ENCODE assay signal across 9 cellular contexts in the genomic region with DNA sequence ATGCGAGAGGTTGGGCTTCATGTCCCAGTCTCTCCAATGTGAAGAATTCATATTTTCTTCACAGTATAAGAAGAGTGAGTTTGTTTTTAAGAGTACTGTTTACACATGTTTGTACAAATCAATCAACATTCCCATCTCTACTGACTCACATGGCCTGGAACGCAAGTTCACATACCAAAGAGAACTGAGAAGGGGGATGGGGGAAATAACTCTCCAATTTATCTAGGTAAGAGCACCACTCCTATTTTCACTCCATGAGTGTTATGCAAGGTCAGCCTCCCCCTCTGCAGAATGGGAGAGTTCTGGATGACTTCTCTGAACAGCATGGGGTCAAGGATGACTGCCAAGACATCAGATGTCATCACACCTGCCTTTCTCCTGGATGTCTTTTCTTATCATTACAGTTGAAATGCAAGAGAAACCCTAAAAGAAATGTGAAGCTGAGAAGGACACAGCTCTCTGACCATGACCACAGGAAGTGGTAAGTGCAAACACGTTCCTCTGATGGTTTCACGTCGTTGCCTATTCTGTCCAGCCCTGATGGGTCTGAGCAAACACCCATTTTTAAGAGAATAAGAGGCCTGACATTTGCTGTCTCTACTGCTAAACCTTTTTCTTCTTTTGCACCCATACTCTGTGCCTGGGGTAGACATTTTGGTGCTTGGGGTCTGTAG.
DNase-seq lines count a peak whose midpoint lies in the region; ATAC-seq and TF ChIP-seq lines count a peak whose summit lies in the region.
"Had no signal": no experiment of that assay in that cellular context is flagged by ENCODE, and none has a peak within 500 bp of the region (broad histone marks: within the 10 kb centered on the region; RNA-seq: fewer than 3 reads in every experiment).

No MANE protein-coding gene starts in this region.

- H3K27me3 ChIP-seq in foreskin keratinocyte: no peaks in the 10 kb centered on the region
- no peaks in the 10 kb centered on the region for H3K27me3 ChIP-seq in WERI-Rb-1 (ENCODE audit: insufficient read depth, low read depth, severe bottlenecking)

- TF ChIP-seq CTCF in foreskin keratinocyte (conservative IDR thresholded peaks at IDR 0.05) (no peak), WERI-Rb-1 (IDR thresholded peaks at IDR 0.05; ENCODE audit: low read depth, low read length) (no peak)

- H3K27ac Mint-ChIP-seq in activated T-helper 2 cell treated with anti-CD3 and anti-CD28 coated beads, Interferon-gamma antibody, Interleukin-2, Interleukin-4, amounts not matched to agents 10 μg/mL and 5 μg/mL and 100 μg/mL, durations not matched to agents 14 hours and 24 hours and 36 hours: no peak overlapping the region
- no peak overlapping the region for H3K27ac Mint-ChIP-seq in activated naive CD4-positive, alpha-beta T cell treated with anti-CD3 and anti-CD28 coated beads, Interleukin-2, amount 50 U/mL, for 72 hours
- H3K27ac Mint-ChIP-seq: activated T-cell treated with anti-CD3 and anti-CD28 coated beads, Interleukin-2, amount 50 U/mL, for 72 hours had no signal

- intact Hi-C loops in activated T-helper 2 cell treated with anti-CD3 and anti-CD28 coated beads, Interferon-gamma antibody, Interleukin-2, Interleukin-4, amounts not matched to agents 10 μg/mL and 5 μg/mL and 100 μg/mL, durations not matched to agents 14 hours and 24 hours and 36 hours (cut with micrococcal nuclease): no loop called here

- peaks cover 20% of the 10 kb centered on the region for H3K4me1 Mint-ChIP-seq in activated T-helper 2 cell treated with anti-CD3 and anti-CD28 coated beads, Interferon-gamma antibody, Interleukin-2, Interleukin-4, amounts not matched to agents 10 μg/mL and 5 μg/mL and 100 μg/mL, durations not matched to agents 14 hours and 24 hours and 36 hours (ENCODE audit: low read depth)

- no peaks in the 10 kb centered on the region for H3K36me3 ChIP-seq in WERI-Rb-1

- H3K4me1 ChIP-seq in foreskin keratinocyte: peaks cover 24% of the 10 kb centered on the region

- H3K27me3 Mint-ChIP-seq in activated T-helper 2 cell treated with anti-CD3 and anti-CD28 coated beads, Interferon-gamma antibody, Interleukin-2, Interleukin-4, amounts not matched to agents 10 μg/mL and 5 μg/mL and 100 μg/mL, durations not matched to agents 14 hours and 24 hours and 36 hours (ENCODE audit: low read depth): peaks cover 22% of the 10 kb centered on the region

- H3K4me3 ChIP-seq in WERI-Rb-1 (ENCODE audit: low read depth, low read length): no peak overlapping the region

- H3K9me3 ChIP-seq in WERI-Rb-1 (ENCODE audit: severe bottlenecking): no peaks in the 10 kb centered on the region

- H3K36me3 Mint-ChIP-seq in activated T-helper 2 cell treated with anti-CD3 and anti-CD28 coated beads, Interferon-gamma antibody, Interleukin-2, Interleukin-4, amounts not matched to agents 10 μg/mL and 5 μg/mL and 100 μg/mL, durations not matched to agents 14 hours and 24 hours and 36 hours (ENCODE audit: low read depth): no peaks in the 10 kb centered on the region
- H3K36me3 Mint-ChIP-seq in activated naive CD4-positive, alpha-beta T cell treated with anti-CD3 and anti-CD28 coated beads, Interleukin-2, amount 50 U/mL, for 72 hours: no peaks in the 10 kb centered on the region

- H3K4me3 Mint-ChIP-seq in activated T-helper 2 cell treated with anti-CD3 and anti-CD28 coated beads, Interferon-gamma antibody, Interleukin-2, Interleukin-4, amounts not matched to agents 10 μg/mL and 5 μg/mL and 100 μg/mL, durations not matched to agents 14 hours and 24 hours and 36 hours (ENCODE audit: low read depth): no peak overlapping the region
- H3K4me3 Mint-ChIP-seq: activated T-cell treated with anti-CD3 and anti-CD28 coated beads, Interleukin-2, amount 50 U/mL, for 72 hours had no signal

- DNase-seq in G401 (ENCODE audit: low spot score): peak; percentile 1
- peak; percentile 92 to 96 for DNase-seq in foreskin keratinocyte
- no peak for DNase-seq in NAMALWA (ENCODE audit: low spot score)
- no peak for DNase-seq in activated T-helper 2 cell treated with anti-CD3 and anti-CD28 coated beads, Interferon-gamma antibody, Interleukin-2, Interleukin-4, amounts not matched to agents 10 μg/mL and 5 μg/mL and 100 μg/mL, durations not matched to agents 14 hours and 24 hours and 36 hours (ENCODE audit: low spot score)
- no peak for DNase-seq in activated naive CD4-positive, alpha-beta T cell treated with anti-CD3 and anti-CD28 coated beads, Interleukin-2, amount 50 U/mL, for 72 hours (ENCODE audit: low spot score in 2 of 2)
- no peak for DNase-seq in WERI-Rb-1

- H3K27ac ChIP-seq in foreskin keratinocyte (no peak overlapping the region), WERI-Rb-1 (no peak overlapping the region)

- no peaks in the 10 kb centered on the region for H3K9me3 Mint-ChIP-seq in activated T-helper 2 cell treated with anti-CD3 and anti-CD28 coated beads, Interferon-gamma antibody, Interleukin-2, Interleukin-4, amounts not matched to agents 10 μg/mL and 5 μg/mL and 100 μg/mL, durations not matched to agents 14 hours and 24 hours and 36 hours
- no peaks in the 10 kb centered on the region for H3K9me3 Mint-ChIP-seq in activated naive CD4-positive, alpha-beta T cell treated with anti-CD3 and anti-CD28 coated beads, Interleukin-2, amount 50 U/mL, for 72 hours
- H3K9me3 Mint-ChIP-seq: activated T-cell treated with anti-CD3 and anti-CD28 coated beads, Interleukin-2, amount 50 U/mL, for 72 hours had no signal

- ATAC-seq in GM21447 (IDR thresholded peaks at IDR 0.05; ENCODE audit: unreplicated experiment): peak; percentile 70
- peak; percentile 58 for ATAC-seq in HG03565 (IDR thresholded peaks at IDR 0.05; ENCODE audit: unreplicated experiment)
- peak; percentile 88 for ATAC-seq in foreskin keratinocyte
- no peak for ATAC-seq in activated naive CD4-positive, alpha-beta T cell treated with anti-CD3 and anti-CD28 coated beads, Interleukin-2, amount 50 U/mL, for 72 hours

- in situ Hi-C loops in G401 (cut with HindIII; ENCODE audit: low sequenced_read_pairs): no loop called here

Comparison
In these comparisons a context has a peak if more than half of its experiments do, and no peak if none do; other contexts are left out.
1. DNase-seq: peak in G401 (single experiment) and foreskin keratinocyte (2 of 2); none in NAMALWA (single experiment), activated T-helper 2 cell treated with anti-CD3 and anti-CD28 coated beads, Interferon-gamma antibody, Interleukin-2, Interleukin-4, amounts not matched to agents 10 μg/mL and 5 μg/mL and 100 μg/mL, durations not matched to agents 14 hours and 24 hours and 36 hours (single experiment), activated naive CD4-positive, alpha-beta T cell treated with anti-CD3 and anti-CD28 coated beads, Interleukin-2, amount 50 U/mL, for 72 hours (0 of 2) and WERI-Rb-1 (single experiment).
2. ATAC-seq: peak in GM21447 (single experiment), HG03565 (single experiment) and foreskin keratinocyte (single experiment); none in activated naive CD4-positive, alpha-beta T cell treated with anti-CD3 and anti-CD28 coated beads, Interleukin-2, amount 50 U/mL, for 72 hours (0 of 2).